Comparison of ENCODE assay signal across 8 cellular contexts in the genomic region with DNA sequence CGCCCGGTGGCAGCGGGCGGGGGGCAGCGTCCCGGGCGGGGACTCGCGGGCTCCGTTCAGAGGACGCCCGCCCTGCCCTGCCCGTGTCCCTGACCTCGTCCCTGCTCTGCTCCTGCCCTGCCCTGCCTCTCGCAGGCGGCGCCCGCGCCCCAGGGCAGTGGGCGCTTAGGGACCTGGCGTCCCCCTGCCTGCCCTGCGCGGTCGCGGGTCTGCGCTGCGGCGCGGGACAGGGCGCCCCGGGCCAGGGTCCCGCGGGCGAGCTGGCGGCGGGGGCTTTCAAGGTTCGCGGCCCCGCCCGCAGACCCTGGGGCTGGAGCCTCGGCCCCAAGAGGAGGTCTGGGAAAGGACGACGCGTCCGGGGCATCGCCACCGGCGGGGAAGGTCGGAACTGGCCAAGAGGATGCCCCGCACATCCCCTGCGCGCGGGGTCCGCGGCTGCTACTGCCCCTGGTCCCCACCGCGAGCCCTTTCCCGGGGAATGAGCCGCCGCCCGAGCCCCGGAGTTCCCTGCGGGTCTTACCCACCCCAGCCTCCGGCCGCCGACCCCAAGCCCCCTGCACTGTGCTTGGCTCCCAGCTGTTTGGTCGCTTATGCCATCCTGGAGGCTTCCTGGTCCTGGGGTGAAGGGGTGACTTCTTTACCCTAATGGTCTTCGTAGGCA. TPM values are rescaled to one million over a fixed set of nuclear protein-coding genes. Genes with fewer than 3 reads are reported as not detected.
A peak's percentile ranks its signal among the peaks of the same experiment; 100 is the strongest.
DNase-seq lines count a peak whose midpoint lies in the region; ATAC-seq, FAIRE-seq and TF ChIP-seq lines count a peak whose summit lies in the region.

No MANE protein-coding gene starts in this region.

- H3K79me1 ChIP-seq in mesendoderm (ENCODE audit: low read length), result peaks cover 5% of the 10 kb centered on the region

- no peak overlapping the region for H2BK120ac ChIP-seq in mesendoderm (ENCODE audit: low read depth, low read length)

- no peak for FAIRE-seq in GM12892 (lab: Jason Lieb, UNC)

- H3K4me3 Mint-ChIP-seq in CD4-positive, alpha-beta memory T cell, result peak overlapping the region; percentile 69 to 84 (median 76)

- no CpG with 5 or more reads among the region's 68 CpGs for WGBS in mesendoderm (ENCODE audit: extremely low coverage, insufficient coverage, low lambda C conversion rate)
- WGBS in urinary bladder, result under 1% methylated on average over 59 of the region's 68 CpGs

- CTCF ChIA-PET in CD4-positive, alpha-beta memory T cell (lab: Charles Lee; ENCODE audit: partially characterized antibody), result interaction anchor here (0.6 to 5.5 kb wide), 9 partner anchors 9 to 1515 kb away, joined by 3 to 50 read pairs (median 4); no protein-coding TSS in a partner anchor

- H3K4ac ChIP-seq in mesendoderm (ENCODE audit: low read depth, low read length), result peak overlapping the region; percentile 1

- H3K18ac ChIP-seq in mesendoderm (ENCODE audit: low read length), result peak overlapping the region; percentile 9

- H3K36me3 Mint-ChIP-seq in CD4-positive, alpha-beta memory T cell, result peaks cover 4 to 5% of the 10 kb centered on the region in 2 donors

- no peak overlapping the region for H2BK5ac ChIP-seq in mesendoderm (ENCODE audit: low read length)

- TF ChIP-seq POLR2A in GM12892 (IDR thresholded peaks at IDR 0.05; ENCODE audit: low read depth, low read length), result no peak

- DNase-seq in CD4-positive, alpha-beta memory T cell, result peak in 1 of 5 donors; percentile 5
- DNase-seq in caudate nucleus (lab: John Stamatoyannopoulos, UW), result no peak
- DNase-seq in mesendoderm, result peak; percentile 49
- no peak for DNase-seq in NCI-H187 (lab: John Stamatoyannopoulos, UW)
- no peak for DNase-seq in GM12892 (ENCODE audit: insufficient read length)

- peak overlapping the region; percentile 44 to 47 for H3K4me3 ChIP-seq in CD4-positive, alpha-beta memory T cell (ENCODE audit: low read length in 2 of 2)
- H3K4me3 ChIP-seq in mesendoderm (ENCODE audit: low read length), result peak overlapping the region; percentile 47
- peak overlapping the region; percentile 90 for H3K4me3 ChIP-seq in urinary bladder (ENCODE audit: low read depth, low read length)

- H3K56ac ChIP-seq in mesendoderm (ENCODE audit: low read length), result peak overlapping the region; percentile 88

- peak overlapping the region; percentile 43 for H3K27ac ChIP-seq in CD4-positive, alpha-beta memory T cell (ENCODE audit: low read depth, low read length)
- H3K27ac ChIP-seq in KOPT-K1 (ENCODE audit: low read depth, low read length, poor library complexity, severe bottlenecking), result peak overlapping the region; percentile 76
- peak overlapping the region; percentile 77 for H3K27ac ChIP-seq in caudate nucleus (ENCODE audit: low read depth, low read length)
- no peak overlapping the region for H3K27ac ChIP-seq in mesendoderm (ENCODE audit: low read depth, low read length)
- no peak overlapping the region for H3K27ac ChIP-seq in urinary bladder (ENCODE audit: low read depth)

- H3K79me2 ChIP-seq in mesendoderm (ENCODE audit: control insufficient read depth, insufficient read depth, low read length), result no peaks in the 10 kb centered on the region

- H3K27me3 Mint-ChIP-seq in CD4-positive, alpha-beta memory T cell, result no peaks in the 10 kb centered on the region

- no peaks in the 10 kb centered on the region for H3K9me3 ChIP-seq in CD4-positive, alpha-beta memory T cell (ENCODE audit: control insufficient read depth in 1 of 2, low read length in 2 of 2)
- no peaks in the 10 kb centered on the region for H3K9me3 ChIP-seq in KOPT-K1 (ENCODE audit: insufficient read depth, low read length, poor library complexity, severe bottlenecking)

- peak overlapping the region in 2 of 7 donors; percentile 85 to 88 for H3K27ac Mint-ChIP-seq in CD4-positive, alpha-beta memory T cell

- H3K9me3 Mint-ChIP-seq in CD4-positive, alpha-beta memory T cell, result peaks cover 0 to 4% (median 0%) of the 10 kb centered on the region in 8 donors

- H2BK15ac ChIP-seq in mesendoderm (replicated peaks; ENCODE audit: low read depth), result no peak overlapping the region

- H3K23ac ChIP-seq in mesendoderm (ENCODE audit: low read length), result peak overlapping the region; percentile 89

- H3K4me2 ChIP-seq in mesendoderm (ENCODE audit: low read length), result peak overlapping the region; percentile 70

- POLR2A ChIA-PET in CD4-positive, alpha-beta memory T cell (lab: Charles Lee; ENCODE audit: partially characterized antibody), result interaction anchor here (1.3 to 4.9 kb wide), 3 partner anchors 9 to 20 kb away, joined by 4 to 54 read pairs (median 6); no protein-coding TSS in a partner anchor

- no peaks in the 10 kb centered on the region for H3K36me3 ChIP-seq in CD4-positive, alpha-beta memory T cell (ENCODE audit: insufficient read depth, low read length)
- H3K36me3 ChIP-seq in KOPT-K1 (ENCODE audit: insufficient read depth, low read length) (peaks cover 9% of the 10 kb centered on the region), mesendoderm (ENCODE audit: control insufficient read depth, insufficient read depth, low read length) (no peaks in the 10 kb centered on the region), urinary bladder (ENCODE audit: insufficient read depth) (no peaks in the 10 kb centered on the region)

- H4K5ac ChIP-seq in mesendoderm (ENCODE audit: low read length), result no peak overlapping the region

- no peaks in the 10 kb centered on the region for H3K27me3 ChIP-seq in CD4-positive, alpha-beta memory T cell (ENCODE audit: insufficient read depth, low read length)
- no peaks in the 10 kb centered on the region for H3K27me3 ChIP-seq in mesendoderm (ENCODE audit: insufficient read depth, low read length, poor library complexity)

- H3K4me1 Mint-ChIP-seq in CD4-positive, alpha-beta memory T cell, result peaks cover 41 to 76% (median 58%) of the 10 kb centered on the region in 4 donors

- ATAC-seq in GM19468 (IDR thresholded peaks at IDR 0.05; ENCODE audit: extremely low read depth, unreplicated experiment), result peak; percentile 9

- peak overlapping the region; percentile 83 for H3K9ac ChIP-seq in mesendoderm (ENCODE audit: low read length)

- H4K8ac ChIP-seq in mesendoderm (ENCODE audit: low read depth, low read length), result no peak overlapping the region

- H2AK5ac ChIP-seq in mesendoderm (ENCODE audit: low read length), result no peak overlapping the region

- H3K4me1 ChIP-seq in CD4-positive, alpha-beta memory T cell (ENCODE audit: insufficient read depth, low read length), result peaks cover 64% of the 10 kb centered on the region
- peaks cover 4% of the 10 kb centered on the region for H3K4me1 ChIP-seq in mesendoderm (ENCODE audit: control insufficient read depth, low read depth, low read length)
- peaks cover 2% of the 10 kb centered on the region for H3K4me1 ChIP-seq in urinary bladder (ENCODE audit: insufficient read depth)

- intact Hi-C loops in CD4-positive, alpha-beta memory T cell (cut with micrococcal nuclease), result loop anchor here (1.0 kb wide), 2 partner anchors 9 to 53 kb away; a partner anchor contains a TSS

RNA-seq across cellular contexts. Expression of a gene that starts 0.7 kb away (rescaled TPM):
- 10 to 100 TPM; 34.3 to 41.1 TPM for total RNA-seq in CD4-positive, alpha-beta memory T cell
- 10 to 100 TPM in 1 of 2 donors, 1 to 10 TPM in 1; 3.9 to 13.3 TPM for polyA plus RNA-seq in CD4-positive, alpha-beta memory T cell
- 6.3 TPM for polyA plus RNA-seq in mesendoderm (2013, experiment 1 of 2)
- 6.0 TPM for polyA plus RNA-seq in mesendoderm (2013, experiment 2 of 2)
- 28.5 TPM for total RNA-seq in urinary bladder
- polyA plus RNA-seq in urinary bladder, result 4.3 TPM
- polyA plus RNA-seq in GM12892 (2012; ENCODE audit: missing spikeins), result 2.1 TPM

RNA-seq across cellular contexts. Expression of a gene that starts 40.3 kb away (rescaled TPM):
- 1 to 10 TPM; 3.8 to 4.9 TPM for total RNA-seq in CD4-positive, alpha-beta memory T cell
- polyA plus RNA-seq in CD4-positive, alpha-beta memory T cell, result 10 to 100 TPM in 1 of 2 donors, 1 to 10 TPM in 1; 5.1 to 10.4 TPM
- 0.01 TPM for polyA plus RNA-seq in mesendoderm (2013, experiment 1 of 2)
- polyA plus RNA-seq in mesendoderm (2013, experiment 2 of 2), result not detected
- total RNA-seq in urinary bladder, result 11.1 TPM
- polyA plus RNA-seq in urinary bladder, result 2.8 TPM
- 1.5 TPM for polyA plus RNA-seq in GM12892 (2012; ENCODE audit: missing spikeins)

RNA-seq across cellular contexts. Expression of a gene that starts 52.2 kb away (rescaled TPM):
- 1 to 10 TPM; 3.5 to 4.1 TPM for total RNA-seq in CD4-positive, alpha-beta memory T cell
- polyA plus RNA-seq in CD4-positive, alpha-beta memory T cell, result 1 to 10 TPM; 6.3 to 9.7 TPM
- polyA plus RNA-seq in mesendoderm (2013, experiment 1 of 2), result 0.42 TPM
- polyA plus RNA-seq in mesendoderm (2013, experiment 2 of 2), result 0.41 TPM
- total RNA-seq in urinary bladder, result 8.9 TPM
- polyA plus RNA-seq in urinary bladder, result 3.6 TPM
- polyA plus RNA-seq in GM12892 (2012; ENCODE audit: missing spikeins), result 2.9 TPM

Comparison
In these comparisons a context has a peak if more than half of its experiments do, and no peak if none do; other contexts are left out.
1. H3K27ac ChIP-seq: peak in CD4-positive, alpha-beta memory T cell (single experiment), KOPT-K1 (single experiment) and caudate nucleus (single experiment); none in mesendoderm (single experiment) and urinary bladder (single experiment).
2. Peak in every context shown above with its lines, with median percentiles within 50 percentile points of each other: H3K4me3 ChIP-seq.